17 cellular contexts compared by ENCODE assay signal in the genomic region with DNA sequence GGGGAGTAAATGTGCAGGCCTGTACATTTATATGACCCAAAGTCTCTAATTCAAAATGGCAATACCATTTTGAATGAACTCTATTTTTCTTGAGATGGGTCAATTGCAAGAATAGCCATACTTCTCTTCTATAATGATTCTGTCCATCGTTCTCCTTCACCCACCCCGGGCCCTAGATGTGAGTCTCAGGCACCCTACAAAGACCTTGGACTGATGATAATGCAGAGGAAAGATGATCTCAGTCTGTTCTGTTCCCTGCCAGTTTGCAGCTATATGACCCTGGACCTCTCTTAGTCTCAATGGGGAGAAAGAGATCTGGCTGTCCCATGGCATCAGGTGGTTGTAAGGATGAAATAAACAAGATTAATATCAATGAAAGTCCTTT. TPM values are rescaled to one million over a fixed set of nuclear protein-coding genes. Genes with fewer than 3 reads are reported as not detected.
DNase-seq lines count a peak whose midpoint lies in the region; ATAC-seq and TF ChIP-seq lines count a peak whose summit lies in the region.
"Had no signal": no experiment of that assay in that cellular context is flagged by ENCODE, and none has a peak within 500 bp of the region (broad histone marks: within the 10 kb centered on the region; RNA-seq: fewer than 3 reads in every experiment).

No MANE protein-coding gene starts in this region.

- POLR2A ChIA-PET in naive thymus-derived CD8-positive, alpha-beta T cell (lab: Charles Lee), result interaction anchor here (0.5 to 6.2 kb wide), 9 partner anchors 11 to 520 kb away, joined by 3 to 63 read pairs (median 4); a partner anchor contains a TSS

- H3K27ac ChIP-seq in GM23338 (ENCODE audit: low read depth) (no peak overlapping the region), neural progenitor cell (no peak overlapping the region)
- H3K27ac ChIP-seq: 22Rv1, colonic mucosa, pancreas had no signal

- H3K27me3 ChIP-seq in GM23338 (ENCODE audit: insufficient read depth) (no peaks in the 10 kb centered on the region), neural progenitor cell (no peaks in the 10 kb centered on the region)
- H3K27me3 ChIP-seq: colonic mucosa, pancreas had no signal

- H2AFZ ChIP-seq in GM23338, result 0 out of 2 replicates have a peak overlapping the region, but pooled peaks have one; percentile 56
- H2AFZ ChIP-seq in neural progenitor cell (replicated peaks), result no peak overlapping the region

- TF ChIP-seq CTCF in GM23338 (conservative IDR thresholded peaks at IDR 0.05; ENCODE audit: low read depth in 2 of 2) (no peak), neural progenitor cell (IDR thresholded peaks at IDR 0.05) (no peak)

- H3K4me1 ChIP-seq in GM23338 (ENCODE audit: insufficient read depth) (peaks cover 7% of the 10 kb centered on the region), neural progenitor cell (peaks cover 4% of the 10 kb centered on the region)
- H3K4me1 ChIP-seq: colonic mucosa, pancreas had no signal

- H3K4me3 ChIP-seq in GM23338 (no peak overlapping the region), neural progenitor cell (no peak overlapping the region)
- H3K4me3 ChIP-seq: colonic mucosa, pancreas had no signal

- no peak overlapping the region for H3K4me2 ChIP-seq in GM23338
- no peak overlapping the region for H3K4me2 ChIP-seq in neural progenitor cell

- H4K20me1 ChIP-seq in GM23338 (replicated peaks; ENCODE audit: insufficient read depth) (no peaks in the 10 kb centered on the region), neural progenitor cell (ENCODE audit: low read depth) (no peaks in the 10 kb centered on the region)

- DNase-seq in T-helper 1 cell (no peak), GM23338 (ENCODE audit: low spot score) (no peak), NCI-H1105 treated with DMSO at 0.1 percent for 48 hours (lab: John Stamatoyannopoulos, UW) (no peak), neural progenitor cell (ENCODE audit: low spot score) (no peak), HPDE6-E6E7 (ENCODE audit: extremely low spot score) (no peak)
- no peak for DNase-seq in activated T-helper 1 cell treated with anti-CD3 and anti-CD28 coated beads, Interleukin-12 subunit alpha, Interleukin-12 subunit beta, Interleukin-2, Interleukin-4 antibody, amounts not matched to agents 30 ng/mL and 10 ng/mL and 1 ng/mL, durations not matched to agents 14 hours and 24 hours and 36 hours (ENCODE audit: low spot score)
- no peak for DNase-seq in naive thymus-derived CD8-positive, alpha-beta T cell
- DNase-seq: colonic mucosa, erythroblast, midbrain, NCI-H1417 treated with DMSO at 0.1 percent for 48 hours, NCI-H226, pancreas, SIG-M5, small intestine had no signal

- intact Hi-C loops in activated T-helper 1 cell treated with anti-CD3 and anti-CD28 coated beads, Interleukin-12 subunit alpha, Interleukin-12 subunit beta, Interleukin-2, Interleukin-4 antibody, amounts not matched to agents 30 ng/mL and 10 ng/mL and 1 ng/mL, durations not matched to agents 14 hours and 24 hours and 36 hours (cut with micrococcal nuclease), result no loop called here

- no peaks in the 10 kb centered on the region for H3K27me3 Mint-ChIP-seq in T-helper 1 cell treated with Interleukin-12 subunit alpha and Interleukin-12 subunit beta and Interleukin-4 antibody, amounts not matched to agents 30 μg/mL and 1 μg/mL, for 36 hours (ENCODE audit: low read depth)
- H3K27me3 Mint-ChIP-seq in GM23338 (ENCODE audit: insufficient read depth, low read depth, poor library complexity), result peaks cover 1% of the 10 kb centered on the region
- H3K27me3 Mint-ChIP-seq in activated T-helper 1 cell treated with anti-CD3 and anti-CD28 coated beads, Interleukin-12 subunit alpha, Interleukin-12 subunit beta, Interleukin-2, Interleukin-4 antibody, amounts not matched to agents 30 ng/mL and 10 ng/mL and 1 ng/mL, durations not matched to agents 14 hours and 24 hours and 36 hours (ENCODE audit: insufficient read depth), result no peaks in the 10 kb centered on the region
- no peaks in the 10 kb centered on the region for H3K27me3 Mint-ChIP-seq in naive thymus-derived CD8-positive, alpha-beta T cell
- no peaks in the 10 kb centered on the region for H3K27me3 Mint-ChIP-seq in neural progenitor cell (ENCODE audit: insufficient read depth, low read depth)

- no peaks in the 10 kb centered on the region for H3K9me2 ChIP-seq in GM23338 (ENCODE audit: insufficient read depth)

- H3K9me3 ChIP-seq in neural progenitor cell (ENCODE audit: low read depth), result no peaks in the 10 kb centered on the region
- H3K9me3 ChIP-seq: colonic mucosa, pancreas had no signal

- H3K4me1 Mint-ChIP-seq in T-helper 1 cell treated with Interleukin-12 subunit alpha and Interleukin-12 subunit beta and Interleukin-4 antibody, amounts not matched to agents 30 μg/mL and 1 μg/mL, for 36 hours (ENCODE audit: low read depth), result peaks cover 75% of the 10 kb centered on the region
- H3K4me1 Mint-ChIP-seq in GM23338 (peaks cover 4% of the 10 kb centered on the region; the same call in 2 of the 3 replicates), neural progenitor cell (peaks cover 4% of the 10 kb centered on the region)
- H3K4me1 Mint-ChIP-seq in activated T-helper 1 cell treated with anti-CD3 and anti-CD28 coated beads, Interleukin-12 subunit alpha, Interleukin-12 subunit beta, Interleukin-2, Interleukin-4 antibody, amounts not matched to agents 30 ng/mL and 10 ng/mL and 1 ng/mL, durations not matched to agents 14 hours and 24 hours and 36 hours (ENCODE audit: low read depth), result peaks cover 86% of the 10 kb centered on the region
- H3K4me1 Mint-ChIP-seq in naive thymus-derived CD8-positive, alpha-beta T cell, result peaks cover 44 to 94% (median 91%) of the 10 kb centered on the region in 4 donors

- no peaks in the 10 kb centered on the region for H3F3A ChIP-seq in GM23338 (replicated peaks; ENCODE audit: low read depth)
- H3F3A ChIP-seq in neural progenitor cell (ENCODE audit: low read depth), result no peaks in the 10 kb centered on the region

- H3K4me3 Mint-ChIP-seq in T-helper 1 cell treated with Interleukin-12 subunit alpha and Interleukin-12 subunit beta and Interleukin-4 antibody, amounts not matched to agents 30 μg/mL and 1 μg/mL, for 36 hours, result peak overlapping the region; percentile 33
- H3K4me3 Mint-ChIP-seq in GM23338 (no peak overlapping the region), neural progenitor cell (no peak overlapping the region)
- peak overlapping the region; percentile 38 for H3K4me3 Mint-ChIP-seq in activated T-helper 1 cell treated with anti-CD3 and anti-CD28 coated beads, Interleukin-12 subunit alpha, Interleukin-12 subunit beta, Interleukin-2, Interleukin-4 antibody, amounts not matched to agents 30 ng/mL and 10 ng/mL and 1 ng/mL, durations not matched to agents 14 hours and 24 hours and 36 hours
- peak overlapping the region; percentile 15 to 82 (median 68) for H3K4me3 Mint-ChIP-seq in naive thymus-derived CD8-positive, alpha-beta T cell

- H3K79me2 ChIP-seq in GM23338 (replicated peaks; ENCODE audit: insufficient read depth), result no peaks in the 10 kb centered on the region
- H3K79me2 ChIP-seq in neural progenitor cell (ENCODE audit: low read depth), result no peaks in the 10 kb centered on the region

- H3K9ac ChIP-seq in neural progenitor cell, result no peak overlapping the region

- peaks cover 32% of the 10 kb centered on the region for H3K36me3 Mint-ChIP-seq in T-helper 1 cell treated with Interleukin-12 subunit alpha and Interleukin-12 subunit beta and Interleukin-4 antibody, amounts not matched to agents 30 μg/mL and 1 μg/mL, for 36 hours (ENCODE audit: low read depth)
- H3K36me3 Mint-ChIP-seq in GM23338 (ENCODE audit: low read depth) (no peaks in the 10 kb centered on the region), neural progenitor cell (no peaks in the 10 kb centered on the region)
- H3K36me3 Mint-ChIP-seq in activated T-helper 1 cell treated with anti-CD3 and anti-CD28 coated beads, Interleukin-12 subunit alpha, Interleukin-12 subunit beta, Interleukin-2, Interleukin-4 antibody, amounts not matched to agents 30 ng/mL and 10 ng/mL and 1 ng/mL, durations not matched to agents 14 hours and 24 hours and 36 hours (ENCODE audit: low read depth), result peaks cover 14% of the 10 kb centered on the region
- H3K36me3 Mint-ChIP-seq in naive thymus-derived CD8-positive, alpha-beta T cell, result no peaks in the 10 kb centered on the region

- no peaks in the 10 kb centered on the region for H3K9me3 Mint-ChIP-seq in T-helper 1 cell treated with Interleukin-12 subunit alpha and Interleukin-12 subunit beta and Interleukin-4 antibody, amounts not matched to agents 30 μg/mL and 1 μg/mL, for 36 hours
- no peaks in the 10 kb centered on the region for H3K9me3 Mint-ChIP-seq in GM23338
- no peaks in the 10 kb centered on the region for H3K9me3 Mint-ChIP-seq in activated T-helper 1 cell treated with anti-CD3 and anti-CD28 coated beads, Interleukin-12 subunit alpha, Interleukin-12 subunit beta, Interleukin-2, Interleukin-4 antibody, amounts not matched to agents 30 ng/mL and 10 ng/mL and 1 ng/mL, durations not matched to agents 14 hours and 24 hours and 36 hours
- no peaks in the 10 kb centered on the region for H3K9me3 Mint-ChIP-seq in naive thymus-derived CD8-positive, alpha-beta T cell
- H3K9me3 Mint-ChIP-seq in neural progenitor cell, result no peaks in the 10 kb centered on the region

- H3K36me3 ChIP-seq in GM23338 (ENCODE audit: insufficient read depth), result no peaks in the 10 kb centered on the region
- H3K36me3 ChIP-seq in neural progenitor cell, result no peaks in the 10 kb centered on the region
- H3K36me3 ChIP-seq: colonic mucosa, pancreas had no signal

- H3K27ac Mint-ChIP-seq in T-helper 1 cell treated with Interleukin-12 subunit alpha and Interleukin-12 subunit beta and Interleukin-4 antibody, amounts not matched to agents 30 μg/mL and 1 μg/mL, for 36 hours, result peak overlapping the region; percentile 95
- H3K27ac Mint-ChIP-seq in GM23338 (no peak overlapping the region), neural progenitor cell (no peak overlapping the region)
- H3K27ac Mint-ChIP-seq in activated T-helper 1 cell treated with anti-CD3 and anti-CD28 coated beads, Interleukin-12 subunit alpha, Interleukin-12 subunit beta, Interleukin-2, Interleukin-4 antibody, amounts not matched to agents 30 ng/mL and 10 ng/mL and 1 ng/mL, durations not matched to agents 14 hours and 24 hours and 36 hours, result peak overlapping the region; percentile 90
- H3K27ac Mint-ChIP-seq in naive thymus-derived CD8-positive, alpha-beta T cell, result peak overlapping the region; percentile 79 to 97 (median 93)

- no peak for ATAC-seq in GM23338
- ATAC-seq in naive thymus-derived CD8-positive, alpha-beta T cell, result no peak
- ATAC-seq: pancreas had no signal

RNA-seq across cellular contexts. Expression of a gene that starts 30.1 kb away (rescaled TPM):
- total RNA-seq in GM23338 (2014; rRNA removed; shearing (Covaris generic)), result 8.0 and 12.3 TPM in 2 replicates
- 12.6 and 15.8 TPM in 2 replicates for polyA plus RNA-seq in GM23338 (2016; fragmentation: Nextera tagmentation; extraction: Ambion mirVana)
- total RNA-seq in activated T-helper 1 cell treated with anti-CD3 and anti-CD28 coated beads, Interleukin-12 subunit alpha, Interleukin-12 subunit beta, Interleukin-2, Interleukin-4 antibody, amounts not matched to agents 30 ng/mL and 10 ng/mL and 1 ng/mL, durations not matched to agents 14 hours and 24 hours and 36 hours, result 12.3 and 15.2 TPM in 2 replicates
- total RNA-seq in naive thymus-derived CD8-positive, alpha-beta T cell, result 10 to 100 TPM; 22.3 to 26.0 TPM
- 10 to 100 TPM in 1 of 3 donors, 1 to 10 TPM in 2; 8.8 to 10.4 (median 9.5) TPM for polyA plus RNA-seq in naive thymus-derived CD8-positive, alpha-beta T cell
- 15.6 and 23.5 TPM in 2 replicates for total RNA-seq in neural progenitor cell (ENCODE audit: low replicate concordance)

Comparison
In these comparisons a context has a peak if more than half of its experiments do, and no peak if none do; other contexts are left out.
1. H3K27ac Mint-ChIP-seq: peak in T-helper 1 cell treated with Interleukin-12 subunit alpha and Interleukin-12 subunit beta and Interleukin-4 antibody, amounts not matched to agents 30 μg/mL and 1 μg/mL, for 36 hours (single experiment), activated T-helper 1 cell treated with anti-CD3 and anti-CD28 coated beads, Interleukin-12 subunit alpha, Interleukin-12 subunit beta, Interleukin-2, Interleukin-4 antibody, amounts not matched to agents 30 ng/mL and 10 ng/mL and 1 ng/mL, durations not matched to agents 14 hours and 24 hours and 36 hours (single experiment) and naive thymus-derived CD8-positive, alpha-beta T cell (10 of 10); none in GM23338 (single experiment) and neural progenitor cell (single experiment).
2. H3K4me3 Mint-ChIP-seq: peak in T-helper 1 cell treated with Interleukin-12 subunit alpha and Interleukin-12 subunit beta and Interleukin-4 antibody, amounts not matched to agents 30 μg/mL and 1 μg/mL, for 36 hours (single experiment), activated T-helper 1 cell treated with anti-CD3 and anti-CD28 coated beads, Interleukin-12 subunit alpha, Interleukin-12 subunit beta, Interleukin-2, Interleukin-4 antibody, amounts not matched to agents 30 ng/mL and 10 ng/mL and 1 ng/mL, durations not matched to agents 14 hours and 24 hours and 36 hours (single experiment) and naive thymus-derived CD8-positive, alpha-beta T cell (10 of 10); none in GM23338 (single experiment) and neural progenitor cell (single experiment).